ENCODE assay signal across 17 cellular contexts in the genomic region with DNA sequence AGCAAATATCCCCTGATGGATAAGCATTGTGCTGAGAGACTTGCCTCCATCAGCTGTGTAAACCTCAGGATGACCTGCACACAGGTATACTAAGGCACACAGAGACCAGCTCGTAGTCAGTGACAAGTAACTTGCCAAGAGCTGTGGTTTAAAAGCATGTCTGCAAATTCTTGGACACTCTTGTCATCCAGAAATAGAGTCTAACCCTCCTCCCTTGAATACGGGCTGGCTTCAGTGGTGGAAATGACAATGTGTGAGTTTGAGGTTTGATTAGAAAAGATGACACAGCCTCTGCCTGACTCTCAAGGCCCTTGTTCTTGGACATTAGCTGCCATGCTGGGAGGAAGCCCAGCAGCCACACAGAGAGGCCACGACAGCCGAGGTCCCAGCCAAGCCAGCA.
"Had no signal": no experiment of that assay in that cellular context is flagged by ENCODE, and none has a peak within 500 bp of the region (broad histone marks: within the 10 kb centered on the region; RNA-seq: fewer than 3 reads in every experiment).

No MANE protein-coding gene starts in this region.

- H3K4me3 ChIP-seq: adrenal gland, SJSA1, spleen, suprapubic skin, upper lobe of left lung had no signal

- H3K27me3 Mint-ChIP-seq: activated CD4-positive, alpha-beta T cell treated with anti-CD3 and anti-CD28 coated beads for 36 hours; naive B cell had no signal

- DNase-seq: activated CD4-positive, alpha-beta T cell treated with anti-CD3 and anti-CD28 coated beads for 36 hours; activated CD8-positive, alpha-beta T cell treated with anti-CD3 and anti-CD28 coated beads, Interleukin-2, amount 10 ng/mL, durations not matched to agents 7 days and 5 days; activated naive CD4-positive, alpha-beta T cell treated with anti-CD3 and anti-CD28 coated beads, Interleukin-2, amount 50 U/mL, for 16 hours; adrenal gland; brain microvascular endothelial cell; foreskin melanocyte; naive B cell; spleen; stimulated activated CD4-positive, alpha-beta T cell treated with anti-CD3 and anti-CD28 coated beads, Interleukin-1b, Interleukin-23, amount 100 ng/mL, for 48 hours; stimulated activated naive CD4-positive, alpha-beta T cell treated with Interleukin-2 at 50 U/mL for 16 hours; SW 1271; upper lobe of left lung had no signal

- H3K9me3 ChIP-seq: adrenal gland, neutrophil, SJSA1, suprapubic skin, upper lobe of left lung had no signal

- H3K27ac Mint-ChIP-seq: activated CD4-positive, alpha-beta T cell treated with anti-CD3 and anti-CD28 coated beads for 36 hours; activated CD8-positive, alpha-beta T cell treated with anti-CD3 and anti-CD28 coated beads, Interleukin-2, amount 10 ng/mL, durations not matched to agents 7 days and 5 days; mesothelial cell of epicardium had no signal

- H3K27me3 ChIP-seq: adrenal gland, brain microvascular endothelial cell, neutrophil, SJSA1, spleen, suprapubic skin, upper lobe of left lung had no signal

- H3K36me3 ChIP-seq: adrenal gland, brain microvascular endothelial cell, neutrophil, SJSA1, spleen, suprapubic skin, upper lobe of left lung had no signal

- H3K36me3 Mint-ChIP-seq: mesothelial cell of epicardium, naive B cell had no signal

- H3K4me1 ChIP-seq: adrenal gland, SJSA1, suprapubic skin had no signal

- H3K9me3 Mint-ChIP-seq: mesothelial cell of epicardium, naive B cell had no signal

- H3K27ac ChIP-seq: adrenal gland, brain microvascular endothelial cell, neutrophil, SJSA1, spleen, suprapubic skin, upper lobe of left lung, VCaP had no signal

- ATAC-seq: activated CD4-positive, alpha-beta T cell treated with anti-CD3 and anti-CD28 coated beads for 36 hours; activated CD8-positive, alpha-beta T cell treated with anti-CD3 and anti-CD28 coated beads, Interleukin-2, amount 10 ng/mL, durations not matched to agents 7 days and 5 days had no signal

- H3K4me3 Mint-ChIP-seq: activated CD4-positive, alpha-beta T cell treated with anti-CD3 and anti-CD28 coated beads for 36 hours; activated CD8-positive, alpha-beta T cell treated with anti-CD3 and anti-CD28 coated beads, Interleukin-2, amount 10 ng/mL, durations not matched to agents 7 days and 5 days; mesothelial cell of epicardium; naive B cell had no signal
